23 cellular contexts compared by ENCODE assay signal in the genomic region with DNA sequence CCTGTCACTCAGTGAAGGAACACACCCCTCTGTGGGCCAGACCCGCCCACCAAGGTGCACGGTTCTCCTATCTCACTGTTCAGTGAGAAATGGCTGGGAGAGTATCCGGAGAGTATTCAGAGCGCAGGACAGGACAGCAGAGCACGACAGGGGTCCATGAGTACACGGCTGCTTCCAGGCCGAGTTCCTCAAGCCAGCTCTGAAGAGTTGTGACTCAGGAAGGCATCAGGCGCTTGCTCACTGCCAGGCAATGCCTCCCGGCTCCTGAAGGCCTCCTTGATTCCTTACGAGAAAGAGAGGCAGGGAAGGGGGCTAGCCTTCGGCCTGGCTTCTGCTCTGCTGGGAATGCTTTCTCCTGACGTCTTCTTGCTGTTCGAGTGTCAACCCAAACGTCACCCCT.
"Had no signal": no experiment of that assay in that cellular context is flagged by ENCODE, and none has a peak within 500 bp of the region (broad histone marks: within the 10 kb centered on the region; RNA-seq: fewer than 3 reads in every experiment).

No MANE protein-coding gene starts in this region.

- H3K4me1 Mint-ChIP-seq: activated CD4-positive, alpha-beta memory T cell treated with anti-CD3 and anti-CD28 coated beads, Interleukin-2, amount 10 ng/mL, durations not matched to agents 7 days and 5 days; activated CD4-positive, alpha-beta T cell treated with anti-CD3 and anti-CD28 coated beads, Interleukin-2, amount 10 ng/mL, durations not matched to agents 24 days and 14 days; activated naive CD4-positive, alpha-beta T cell treated with anti-CD3 and anti-CD28 coated beads, Interleukin-2, amount 50 U/mL, for 24 hours; immature natural killer cell; natural killer cell had no signal

- H3K27ac Mint-ChIP-seq: activated CD4-positive, alpha-beta memory T cell treated with anti-CD3 and anti-CD28 coated beads, Interleukin-2, amount 10 ng/mL, durations not matched to agents 7 days and 5 days; activated CD4-positive, alpha-beta T cell treated with anti-CD3 and anti-CD28 coated beads, Interleukin-2, amount 10 ng/mL, durations not matched to agents 24 days and 14 days; activated naive CD4-positive, alpha-beta T cell treated with anti-CD3 and anti-CD28 coated beads, Interleukin-2, amount 50 U/mL, for 24 hours; immature natural killer cell; natural killer cell had no signal

- H3K4me3 Mint-ChIP-seq: activated CD4-positive, alpha-beta memory T cell treated with anti-CD3 and anti-CD28 coated beads, Interleukin-2, amount 10 ng/mL, durations not matched to agents 7 days and 5 days; activated CD4-positive, alpha-beta T cell treated with anti-CD3 and anti-CD28 coated beads, Interleukin-2, amount 10 ng/mL, durations not matched to agents 24 days and 14 days; activated naive CD4-positive, alpha-beta T cell treated with anti-CD3 and anti-CD28 coated beads, Interleukin-2, amount 50 U/mL, for 24 hours; brain; immature natural killer cell; natural killer cell had no signal

- DNase-seq: activated CD4-positive, alpha-beta memory T cell treated with anti-CD3 and anti-CD28 coated beads, Interleukin-2, amount 10 ng/mL, durations not matched to agents 7 days and 5 days; activated CD4-positive, alpha-beta T cell treated with anti-CD3 and anti-CD28 coated beads, Interleukin-2, amount 10 ng/mL, durations not matched to agents 24 days and 14 days; activated effector memory CD4-positive, alpha-beta T cell treated with anti-CD3 and anti-CD28 coated beads, Interleukin-2, amount 50 U/mL, for 16 hours; caudate nucleus; dermis blood vessel endothelial cell; effector memory CD4-positive, alpha-beta T cell; foreskin keratinocyte; immature natural killer cell; kidney glomerular epithelial cell; left ventricle myocardium inferior; mammary epithelial cell; midbrain; natural killer cell; ovary; stimulated activated CD4-positive, alpha-beta T cell treated with anti-CD3 and anti-CD28 coated beads, Interleukin-4, amount 100 ng/mL, for 24 hours; stimulated activated naive CD4-positive, alpha-beta T cell treated with Interleukin-2 at 50 U/mL for 16 hours had no signal

- H3K4me1 ChIP-seq: foreskin keratinocyte, left ventricle myocardium inferior, prostate gland, right atrium auricular region had no signal

- H3K9me3 Mint-ChIP-seq: activated CD4-positive, alpha-beta memory T cell treated with anti-CD3 and anti-CD28 coated beads, Interleukin-2, amount 10 ng/mL, durations not matched to agents 7 days and 5 days; activated CD4-positive, alpha-beta T cell treated with anti-CD3 and anti-CD28 coated beads, Interleukin-2, amount 10 ng/mL, durations not matched to agents 24 days and 14 days; activated naive CD4-positive, alpha-beta T cell treated with anti-CD3 and anti-CD28 coated beads, Interleukin-2, amount 50 U/mL, for 24 hours; immature natural killer cell; natural killer cell had no signal

- H3K9me3 ChIP-seq: left ventricle myocardium inferior, ovary, prostate gland, right atrium auricular region had no signal

- H3K4me3 ChIP-seq: left ventricle myocardium inferior, ovary, prostate gland, right atrium auricular region, tibial nerve had no signal

- H3K27me3 Mint-ChIP-seq: activated CD4-positive, alpha-beta memory T cell treated with anti-CD3 and anti-CD28 coated beads, Interleukin-2, amount 10 ng/mL, durations not matched to agents 7 days and 5 days; activated CD4-positive, alpha-beta T cell treated with anti-CD3 and anti-CD28 coated beads, Interleukin-2, amount 10 ng/mL, durations not matched to agents 24 days and 14 days had no signal

- H3K27me3 ChIP-seq: foreskin keratinocyte, ovary, right atrium auricular region had no signal

- H3K27ac ChIP-seq: foreskin keratinocyte, left ventricle myocardium inferior, ovary, prostate gland, right atrium auricular region, tibial nerve, VCaP had no signal

- H3K36me3 ChIP-seq: left ventricle myocardium inferior, ovary, prostate gland, right atrium auricular region, tibial nerve had no signal

- FAIRE-seq: urothelium cell line had no signal

- H3K36me3 Mint-ChIP-seq: activated naive CD4-positive, alpha-beta T cell treated with anti-CD3 and anti-CD28 coated beads, Interleukin-2, amount 50 U/mL, for 24 hours; brain; immature natural killer cell; natural killer cell had no signal
